Comparison of ENCODE assay signal across 8 cellular contexts in the genomic region with DNA sequence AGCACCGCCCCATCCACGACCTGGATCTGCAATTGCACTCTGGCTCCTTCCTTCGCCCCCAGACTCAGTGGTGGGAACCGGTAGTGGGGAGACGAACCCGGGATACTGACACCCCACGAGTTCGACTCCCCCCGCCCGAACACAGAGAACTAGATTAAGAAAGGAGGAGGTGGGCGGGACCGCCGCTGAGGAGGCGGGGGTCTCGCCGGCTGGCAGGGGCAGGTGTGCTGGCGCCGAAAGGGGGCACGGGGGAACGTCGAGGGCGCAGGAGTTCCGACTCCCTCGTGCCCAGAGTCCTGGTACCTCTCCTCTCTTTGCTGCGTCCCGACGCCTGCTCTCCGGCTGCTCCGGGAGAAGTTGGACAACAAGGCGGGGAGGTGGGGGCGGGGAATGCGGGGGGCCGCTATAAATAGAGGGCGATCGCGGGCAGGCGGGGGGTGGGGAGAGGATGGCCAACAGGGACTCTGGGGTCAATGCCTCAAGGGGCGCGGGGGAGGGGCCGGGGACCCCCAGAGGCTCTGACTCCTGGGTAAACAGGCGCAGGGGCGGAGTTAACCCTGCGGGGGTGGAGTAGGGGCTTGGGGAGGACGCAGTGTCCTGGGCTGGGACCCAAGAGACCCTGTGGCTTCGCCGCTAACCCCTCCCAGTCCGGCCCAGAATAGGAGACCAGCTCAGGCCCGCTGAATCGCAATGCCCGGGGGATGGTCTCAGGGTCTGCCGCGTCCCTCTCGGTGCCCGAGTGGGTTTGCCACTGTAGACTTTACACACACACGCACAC. TPM values are rescaled to one million over a fixed set of nuclear protein-coding genes. Genes with fewer than 3 reads are reported as not detected.
DNase-seq lines count a peak whose midpoint lies in the region; ATAC-seq, FAIRE-seq and TF ChIP-seq lines count a peak whose summit lies in the region.
"Had no signal": no experiment of that assay in that cellular context is flagged by ENCODE, and none has a peak within 500 bp of the region (broad histone marks: within the 10 kb centered on the region; RNA-seq: fewer than 3 reads in every experiment).

No MANE protein-coding gene starts in this region.

- H3K27me3 ChIP-seq in GM12878 (replicated peaks in 1 of 2; ENCODE audit: control insufficient read depth in 2 of 2, insufficient read depth in 2 of 2, low read length in 1 of 2) (peaks cover 15 to 20% of the 10 kb centered on the region in 2 experiments), iPS-20b (ENCODE audit: insufficient read depth, low read length) (peaks cover 42% of the 10 kb centered on the region)

- H3K27ac ChIP-seq in GM12878 (ENCODE audit: control insufficient read depth, insufficient read depth) = no peak overlapping the region
- H3K27ac ChIP-seq in iPS-20b (ENCODE audit: low read length) = no peak overlapping the region

- TF ChIP-seq EP300 in GM12878 (IDR thresholded peaks at IDR 0.05; ENCODE audit: borderline replicate concordance in 1 of 2, control insufficient read depth in 1 of 2, low read depth in 2 of 2, low read length in 2 of 2) = no peak

- H3K9me3 ChIP-seq in GM12878 (replicated peaks; ENCODE audit: control insufficient read depth, insufficient read depth, low read length) (no peaks in the 10 kb centered on the region), iPS-20b (ENCODE audit: insufficient read depth, low read depth, low read length) (no peaks in the 10 kb centered on the region)

- peak overlapping the region; percentile 84 for H3K4me3 ChIP-seq in LNCaP clone FGC (ENCODE audit: low read depth, low read length)
- no peak overlapping the region for H3K4me3 ChIP-seq in GM12878
- H3K4me3 ChIP-seq in iPS-20b (ENCODE audit: low read length) = peak overlapping the region; percentile 86

- H3K4me2 ChIP-seq in GM12878 (ENCODE audit: control insufficient read depth, insufficient read depth) = peak overlapping the region; percentile 9; the same call in 1 of the 2 replicates

- SMC1A ChIA-PET in GM12878 (lab: Charles Lee; ENCODE audit: uncharacterized antibody, unreplicated experiment) = interaction anchor here (1.6 kb wide), 1 partner anchor 11 kb away, joined by 3 read pairs; no protein-coding TSS in a partner anchor

- CTCF ChIA-PET in GM12878 (lab: Yijun Ruan, JAX) = interaction anchor here (0.6 kb wide), 1 partner anchor 65 kb away, joined by 3 read pairs; no protein-coding TSS in a partner anchor

- POLR2A ChIA-PET in GM12878 (lab: Charles Lee) = interaction anchor here (0.6 kb wide), 1 partner anchor 179 kb away, joined by 4 read pairs; no protein-coding TSS in a partner anchor

- no TSS peak for BruUV-seq in GM12878 (replicated peaks; lab: Mats Ljungman, UMichigan)

- in situ Hi-C loops in GM12878 (cut with MboI) = no loop called here

- H3K79me2 ChIP-seq in GM12878 (ENCODE audit: control insufficient read depth, insufficient read depth, low read length) = no peaks in the 10 kb centered on the region

- H3K36me3 ChIP-seq in GM12878 (ENCODE audit: control insufficient read depth in 2 of 2, insufficient read depth in 2 of 2, low read length in 1 of 2) (no peaks in the 10 kb centered on the region), iPS-20b (ENCODE audit: insufficient read depth, low read depth, low read length) (0 out of 2 replicates have a peak, but pooled peaks cover 3% of the 10 kb centered on the region)

- no peak for TF ChIP-seq POLR2A in GM12878 (IDR thresholded peaks at IDR 0.05; ENCODE audit: low read depth, low read length)

- intact Hi-C loops in GM12878 (cut with micrococcal nuclease; ENCODE audit: unreplicated experiment) (no loop called here), sciatic nerve (cut with DNase I) (no loop called here)

- FAIRE-seq in GM12878 (lab: Jason Lieb, UNC) = no peak

- no peak for ATAC-seq in GM12878
- ATAC-seq in sciatic nerve = peak; percentile 89

- TF ChIP-seq RAD21 in GM12878 (IDR thresholded peaks at IDR 0.05; ENCODE audit: insufficient read depth, low read depth, low read length) = no peak

- TF ChIP-seq CTCF in LNCaP clone FGC (IDR thresholded peaks at IDR 0.05; ENCODE audit: control insufficient read depth, extremely low read depth, insufficient read depth) = no peak
- no peak for TF ChIP-seq CTCF in GM12878 (IDR thresholded peaks at IDR 0.05 in 2 of 3, conservative IDR thresholded peaks at IDR 0.05 in 1 of 3; ENCODE audit: control insufficient read depth in 2 of 3, extremely low read depth in 1 of 3, insufficient read depth in 1 of 3, low read depth in 3 of 3, low read length in 3 of 3)

- no peak overlapping the region for H2AFZ ChIP-seq in GM12878 (ENCODE audit: control insufficient read depth, low read depth, low read length)

- DNase-seq in LNCaP clone FGC (ENCODE audit: low read depth) (no peak), GM12878 (ENCODE audit: low read depth, low spot score) (no peak), sciatic nerve (ENCODE audit: low spot score) (peak; percentile 88), NCI-H526 treated with DMSO at 0.1 percent for 48 hours (lab: John Stamatoyannopoulos, UW) (no peak), RKO (ENCODE audit: low spot score) (no peak), NCI-H146 (lab: John Stamatoyannopoulos, UW) (no peak)

- no peaks in the 10 kb centered on the region for H4K20me1 ChIP-seq in GM12878 (ENCODE audit: control insufficient read depth, insufficient read depth)

- 14% methylated on average over 42 of the region's 55 CpGs for WGBS in GM12878 (ENCODE audit: insufficient coverage, insufficient replicate concordance, low lambda C conversion rate, missing lambda C conversion rate)

- no peak overlapping the region for H3K9ac ChIP-seq in GM12878 (ENCODE audit: control insufficient read depth, insufficient read depth, low read length)
- peak overlapping the region; percentile 76; the same call in 1 of the 2 replicates for H3K9ac ChIP-seq in iPS-20b (ENCODE audit: low read depth, low read length)

- H3K4me1 ChIP-seq in GM12878 (ENCODE audit: control insufficient read depth, insufficient read depth, low read length) (peaks cover 4% of the 10 kb centered on the region; the same call in 1 of the 2 replicates), iPS-20b (ENCODE audit: insufficient read depth, low read length) (peaks cover 18% of the 10 kb centered on the region; the same call in 1 of the 2 replicates)

- RAD21 ChIA-PET in GM12878 (lab: Charles Lee; ENCODE audit: unreplicated experiment) = no interaction called here

RNA-seq across cellular contexts. Expression of a gene that starts 0.7 kb away (rescaled TPM):
- not detected in 2 replicates for total RNA-seq in GM12878 (2013; cell fraction: nucleolus; rRNA removed)
- total RNA-seq in GM12878 (2014; rRNA removed) (not detected in 2 replicates), GM12878 (2014; rRNA removed; fragmentation: Illumina TruSeq; extraction: Trizol) (not detected in 2 replicates), GM12878 (2021) (0.49 and 0.56 TPM in 2 replicates), sciatic nerve (398 TPM)
- not detected for polyA plus RNA-seq in GM12878 (2011; ENCODE audit: low read depth)
- polyA plus RNA-seq in GM12878 (2011; rRNA removed) (not detected in 2 replicates), GM12878 (2014; fragmentation: Illumina TruSeq; extraction: Trizol) (not detected in 2 replicates), GM12878 (2014; fragmentation: Nextera tagmentation; extraction: Ambion mirVana) (not detected), GM12878 (2014; rRNA removed) (not detected in 2 replicates), GM12878 (2016; fragmentation: Nextera tagmentation; extraction: Ambion mirVana) (under 1 TPM in 1 of 2 experiments, not detected in 1; 0.15 TPM)
- 0.15 TPM in 1 of 2 replicates, not detected in the other for polyA plus RNA-seq in GM12878 (2011; cell fraction: cytosol; rRNA removed)
- 0.19 TPM in 1 of 2 replicates, not detected in the other for polyA plus RNA-seq in GM12878 (2011; cell fraction: nucleus; rRNA removed)
- polyA plus RNA-seq in GM12878 (2012) = 0.22 TPM in 1 of 2 replicates, not detected in the other
- polyA minus RNA-seq in GM12878 (2011; rRNA and poly(A)+ RNA removed) = not detected in 2 replicates
- not detected in 2 replicates for polyA minus RNA-seq in GM12878 (2011; cell fraction: cytosol; rRNA and poly(A)+ RNA removed)
- polyA minus RNA-seq in GM12878 (2011; cell fraction: nucleus; rRNA and poly(A)+ RNA removed) = not detected in 2 replicates

RNA-seq across cellular contexts. Expression of a gene that starts 4.5 kb away (rescaled TPM):
- total RNA-seq in GM12878 (2013; cell fraction: nucleolus; rRNA removed) = not detected in 2 replicates
- total RNA-seq in GM12878 (2014; rRNA removed) (not detected in 2 replicates), GM12878 (2014; rRNA removed; fragmentation: Illumina TruSeq; extraction: Trizol) (not detected in 2 replicates), GM12878 (2021) (not detected in 2 replicates), sciatic nerve (0.49 TPM)
- polyA plus RNA-seq in GM12878 (2011; ENCODE audit: low read depth) = not detected
- polyA plus RNA-seq in GM12878 (2011; rRNA removed) (not detected in 2 replicates), GM12878 (2014; fragmentation: Illumina TruSeq; extraction: Trizol) (not detected in 2 replicates), GM12878 (2014; fragmentation: Nextera tagmentation; extraction: Ambion mirVana) (not detected), GM12878 (2014; rRNA removed) (not detected in 2 replicates), GM12878 (2016; fragmentation: Nextera tagmentation; extraction: Ambion mirVana) (not detected)
- not detected in 2 replicates for polyA plus RNA-seq in GM12878 (2011; cell fraction: cytosol; rRNA removed)
- polyA plus RNA-seq in GM12878 (2011; cell fraction: nucleus; rRNA removed) = not detected in 2 replicates
- not detected in 2 replicates for polyA plus RNA-seq in GM12878 (2012)
- polyA minus RNA-seq in GM12878 (2011; rRNA and poly(A)+ RNA removed) = not detected in 2 replicates
- not detected in 2 replicates for polyA minus RNA-seq in GM12878 (2011; cell fraction: cytosol; rRNA and poly(A)+ RNA removed)
- polyA minus RNA-seq in GM12878 (2011; cell fraction: nucleus; rRNA and poly(A)+ RNA removed) = not detected in 2 replicates
- total RNA-seq: T-helper 2 cell treated with Interferon-gamma antibody and Interleukin-4, amounts not matched to agents 100 ng/mL and 5 ng/mL, for 36 hours had no signal

RNA-seq across cellular contexts. Expression of a gene that starts 9.0 kb away (rescaled TPM):
- not detected in 2 replicates for total RNA-seq in GM12878 (2013; cell fraction: nucleolus; rRNA removed)
- total RNA-seq in GM12878 (2014; rRNA removed) (not detected in 2 replicates), GM12878 (2014; rRNA removed; fragmentation: Illumina TruSeq; extraction: Trizol) (not detected in 2 replicates), GM12878 (2021) (not detected in 2 replicates), sciatic nerve (not detected)
- polyA plus RNA-seq in GM12878 (2011; ENCODE audit: low read depth) = not detected
- polyA plus RNA-seq in GM12878 (2011; rRNA removed) (not detected in 2 replicates), GM12878 (2014; fragmentation: Illumina TruSeq; extraction: Trizol) (not detected in 2 replicates), GM12878 (2014; fragmentation: Nextera tagmentation; extraction: Ambion mirVana) (not detected), GM12878 (2014; rRNA removed) (not detected in 2 replicates), GM12878 (2016; fragmentation: Nextera tagmentation; extraction: Ambion mirVana) (not detected)
- polyA plus RNA-seq in GM12878 (2011; cell fraction: cytosol; rRNA removed) = not detected in 2 replicates
- polyA plus RNA-seq in GM12878 (2011; cell fraction: nucleus; rRNA removed) = not detected in 2 replicates
- polyA plus RNA-seq in GM12878 (2012) = not detected in 2 replicates
- not detected in 2 replicates for polyA minus RNA-seq in GM12878 (2011; rRNA and poly(A)+ RNA removed)
- not detected in 2 replicates for polyA minus RNA-seq in GM12878 (2011; cell fraction: cytosol; rRNA and poly(A)+ RNA removed)
- polyA minus RNA-seq in GM12878 (2011; cell fraction: nucleus; rRNA and poly(A)+ RNA removed) = not detected in 2 replicates
- total RNA-seq: T-helper 2 cell treated with Interferon-gamma antibody and Interleukin-4, amounts not matched to agents 100 ng/mL and 5 ng/mL, for 36 hours had no signal

RNA-seq across cellular contexts. Expression of a gene that starts 16.6 kb away (rescaled TPM):
- total RNA-seq in GM12878 (2013; cell fraction: nucleolus; rRNA removed) = not detected in 2 replicates
- total RNA-seq in GM12878 (2014; rRNA removed) (not detected in 2 replicates), GM12878 (2014; rRNA removed; fragmentation: Illumina TruSeq; extraction: Trizol) (not detected in 2 replicates), GM12878 (2021) (not detected in 2 replicates), sciatic nerve (not detected)
- not detected for polyA plus RNA-seq in GM12878 (2011; ENCODE audit: low read depth)
- polyA plus RNA-seq in GM12878 (2011; rRNA removed) (not detected in 2 replicates), GM12878 (2014; fragmentation: Illumina TruSeq; extraction: Trizol) (not detected in 2 replicates), GM12878 (2014; fragmentation: Nextera tagmentation; extraction: Ambion mirVana) (not detected), GM12878 (2014; rRNA removed) (not detected in 2 replicates), GM12878 (2016; fragmentation: Nextera tagmentation; extraction: Ambion mirVana) (not detected)
- not detected in 2 replicates for polyA plus RNA-seq in GM12878 (2011; cell fraction: cytosol; rRNA removed)
- polyA plus RNA-seq in GM12878 (2011; cell fraction: nucleus; rRNA removed) = not detected in 2 replicates
- not detected in 2 replicates for polyA plus RNA-seq in GM12878 (2012)
- polyA minus RNA-seq in GM12878 (2011; rRNA and poly(A)+ RNA removed) = not detected in 2 replicates
- not detected in 2 replicates for polyA minus RNA-seq in GM12878 (2011; cell fraction: cytosol; rRNA and poly(A)+ RNA removed)
- polyA minus RNA-seq in GM12878 (2011; cell fraction: nucleus; rRNA and poly(A)+ RNA removed) = not detected in 2 replicates
- total RNA-seq: T-helper 2 cell treated with Interferon-gamma antibody and Interleukin-4, amounts not matched to agents 100 ng/mL and 5 ng/mL, for 36 hours had no signal

RNA-seq across cellular contexts. Expression of a gene that starts 26.5 kb away (rescaled TPM):
- not detected in 2 replicates for total RNA-seq in GM12878 (2013; cell fraction: nucleolus; rRNA removed)
- total RNA-seq in GM12878 (2014; rRNA removed) (not detected in 2 replicates), GM12878 (2014; rRNA removed; fragmentation: Illumina TruSeq; extraction: Trizol) (not detected in 2 replicates), GM12878 (2021) (not detected in 2 replicates), sciatic nerve (not detected)
- not detected for polyA plus RNA-seq in GM12878 (2011; ENCODE audit: low read depth)
- polyA plus RNA-seq in GM12878 (2011; rRNA removed) (0.11 and 0.13 TPM in 2 replicates), GM12878 (2014; fragmentation: Illumina TruSeq; extraction: Trizol) (0.10 and 0.17 TPM in 2 replicates), GM12878 (2014; fragmentation: Nextera tagmentation; extraction: Ambion mirVana) (not detected), GM12878 (2014; rRNA removed) (0.06 and 0.11 TPM in 2 replicates), GM12878 (2016; fragmentation: Nextera tagmentation; extraction: Ambion mirVana) (under 1 TPM in 1 of 2 experiments, not detected in 1; 0.14 TPM)
- polyA plus RNA-seq in GM12878 (2011; cell fraction: cytosol; rRNA removed) = 0.06 and 0.12 TPM in 2 replicates
- polyA plus RNA-seq in GM12878 (2011; cell fraction: nucleus; rRNA removed) = 0.37 and 0.40 TPM in 2 replicates
- polyA plus RNA-seq in GM12878 (2012) = 0.12 and 0.17 TPM in 2 replicates
- 0.22 and 0.36 TPM in 2 replicates for polyA minus RNA-seq in GM12878 (2011; rRNA and poly(A)+ RNA removed)
- polyA minus RNA-seq in GM12878 (2011; cell fraction: cytosol; rRNA and poly(A)+ RNA removed) = not detected in 2 replicates
- polyA minus RNA-seq in GM12878 (2011; cell fraction: nucleus; rRNA and poly(A)+ RNA removed) = 0.24 and 0.48 TPM in 2 replicates

Comparison
In these comparisons a context has a peak if more than half of its experiments do, and no peak if none do; other contexts are left out.
1. RNA of a gene that starts 0.7 kb away (total RNA-seq): 398 TPM in sciatic nerve (single experiment); 0.49 to 0.56 TPM in GM12878; every median in the first group is over 100 times any median in the second.